Comparison of ENCODE assay signal across 1 cellular context in the genomic region with DNA sequence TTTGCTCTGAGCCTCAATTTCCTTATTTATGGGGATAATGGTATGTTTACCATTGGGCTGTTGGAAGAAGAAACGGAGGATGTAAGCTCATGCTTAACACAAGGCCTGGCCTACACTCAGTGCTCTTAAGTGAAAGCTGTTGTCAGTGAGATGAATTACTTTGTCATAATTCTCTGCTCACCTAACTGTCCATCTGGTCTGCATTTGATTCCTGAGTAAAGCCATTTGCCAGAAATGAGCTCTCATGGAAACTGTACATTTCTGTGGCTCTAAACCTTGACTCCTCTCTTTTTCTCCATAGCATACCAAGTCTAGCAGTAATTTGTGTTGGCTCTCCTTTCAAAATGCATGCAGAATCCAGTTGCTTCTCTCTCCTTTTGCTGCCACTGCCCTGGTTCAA.
TF ChIP-seq lines count a peak whose summit lies in the region.

No MANE protein-coding gene starts in this region.

TF ChIP-seq in SK-N-SH treated with all-trans-retinoic acid at 6 μM for 48 hours, 23 proteins besides CTCF, POLR2A, EP300 and RAD21 (continued from another document):
- TF ChIP-seq, protein P1, sequence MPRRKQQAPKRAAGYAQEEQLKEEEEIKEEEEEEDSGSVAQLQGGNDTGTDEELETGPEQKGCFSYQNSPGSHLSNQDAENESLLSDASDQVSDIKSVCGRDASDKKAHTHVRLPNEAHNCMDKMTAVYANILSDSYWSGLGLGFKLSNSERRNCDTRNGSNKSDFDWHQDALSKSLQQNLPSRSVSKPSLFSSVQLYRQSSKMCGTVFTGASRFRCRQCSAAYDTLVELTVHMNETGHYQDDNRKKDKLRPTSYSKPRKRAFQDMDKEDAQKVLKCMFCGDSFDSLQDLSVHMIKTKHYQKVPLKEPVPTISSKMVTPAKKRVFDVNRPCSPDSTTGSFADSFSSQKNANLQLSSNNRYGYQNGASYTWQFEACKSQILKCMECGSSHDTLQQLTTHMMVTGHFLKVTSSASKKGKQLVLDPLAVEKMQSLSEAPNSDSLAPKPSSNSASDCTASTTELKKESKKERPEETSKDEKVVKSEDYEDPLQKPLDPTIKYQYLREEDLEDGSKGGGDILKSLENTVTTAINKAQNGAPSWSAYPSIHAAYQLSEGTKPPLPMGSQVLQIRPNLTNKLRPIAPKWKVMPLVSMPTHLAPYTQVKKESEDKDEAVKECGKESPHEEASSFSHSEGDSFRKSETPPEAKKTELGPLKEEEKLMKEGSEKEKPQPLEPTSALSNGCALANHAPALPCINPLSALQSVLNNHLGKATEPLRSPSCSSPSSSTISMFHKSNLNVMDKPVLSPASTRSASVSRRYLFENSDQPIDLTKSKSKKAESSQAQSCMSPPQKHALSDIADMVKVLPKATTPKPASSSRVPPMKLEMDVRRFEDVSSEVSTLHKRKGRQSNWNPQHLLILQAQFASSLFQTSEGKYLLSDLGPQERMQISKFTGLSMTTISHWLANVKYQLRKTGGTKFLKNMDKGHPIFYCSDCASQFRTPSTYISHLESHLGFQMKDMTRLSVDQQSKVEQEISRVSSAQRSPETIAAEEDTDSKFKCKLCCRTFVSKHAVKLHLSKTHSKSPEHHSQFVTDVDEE (CRISPR knock-in tag; IDR thresholded peaks at IDR 0.05): no peak
- TF ChIP-seq ZNF70 (CRISPR knock-in tag; IDR thresholded peaks at IDR 0.05): peak; percentile 74
